In the genomic region with DNA sequence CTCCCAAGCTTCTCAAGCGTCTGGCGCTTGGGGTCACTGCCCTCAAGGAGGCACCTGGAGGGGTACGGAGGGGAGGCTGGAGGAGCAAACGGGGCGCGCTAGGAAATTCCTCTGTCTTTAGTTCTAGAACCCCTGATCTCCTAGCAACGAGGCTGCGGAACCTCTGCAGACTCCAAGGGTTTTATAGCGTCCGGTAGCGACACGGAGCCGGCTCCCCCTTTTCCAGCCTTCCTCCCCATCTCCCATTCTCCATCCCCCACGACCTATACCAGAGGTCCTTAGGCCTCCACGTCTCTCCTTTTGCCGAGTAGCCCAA, we compare ENCODE assay signal across 8 cellular contexts. TPM values are rescaled to one million over a fixed set of nuclear protein-coding genes. Genes with fewer than 3 reads are reported as not detected.
DNase-seq lines count a peak whose midpoint lies in the region; ATAC-seq and TF ChIP-seq lines count a peak whose summit lies in the region.

No MANE protein-coding gene starts in this region.

- DNase-seq in DMS53 (lab: John Stamatoyannopoulos, UW) (peak; percentile 54), DMS53 treated with DMSO at 0.1 percent for 48 hours (lab: John Stamatoyannopoulos, UW; ENCODE audit: unreplicated experiment) (no peak), glutamatergic neuron (no peak), COLO829 (ENCODE audit: low spot score) (no peak), NCI-H187 (lab: John Stamatoyannopoulos, UW) (no peak)
- no peak for DNase-seq in activated CD8-positive, alpha-beta T cell treated with anti-CD3 and anti-CD28 coated beads for 36 hours
- DNase-seq in stimulated activated naive B cell treated with anti-CD40 and anti-IgM and Interleukin-4, amounts not matched to agents 10 μg/mL and 1 μg/mL and 100 μg/mL, for 72 hours, result no peak

- CTCF ChIA-PET in activated CD8-positive, alpha-beta T cell treated with anti-CD3 and anti-CD28 coated beads for 36 hours (lab: Charles Lee), result interaction anchor here (0.7 to 2.4 kb wide), 8 partner anchors 15 to 168 kb away, joined by 3 to 13 read pairs (median 6); a partner anchor contains a TSS

- H3K9me3 Mint-ChIP-seq in activated CD8-positive, alpha-beta T cell treated with anti-CD3 and anti-CD28 coated beads for 36 hours, result no peaks in the 10 kb centered on the region
- peaks cover 8% of the 10 kb centered on the region for H3K9me3 Mint-ChIP-seq in glutamatergic neuron (ENCODE audit: unreplicated experiment)
- H3K9me3 Mint-ChIP-seq in stimulated activated naive B cell treated with anti-CD40 and anti-IgM and Interleukin-4, amounts not matched to agents 10 μg/mL and 1 μg/mL and 100 μg/mL, for 72 hours, result no peaks in the 10 kb centered on the region

- H3K27ac Mint-ChIP-seq in activated CD8-positive, alpha-beta T cell treated with anti-CD3 and anti-CD28 coated beads for 36 hours, result peak overlapping the region; percentile 97
- peak overlapping the region; percentile 99 for H3K27ac Mint-ChIP-seq in glutamatergic neuron (ENCODE audit: unreplicated experiment)
- peak overlapping the region; percentile 99 for H3K27ac Mint-ChIP-seq in stimulated activated naive B cell treated with anti-CD40 and anti-IgM and Interleukin-4, amounts not matched to agents 10 μg/mL and 1 μg/mL and 100 μg/mL, for 72 hours

- peak; percentile 20 for TF ChIP-seq CTCF in activated CD8-positive, alpha-beta T cell treated with anti-CD3 and anti-CD28 coated beads for 36 hours (IDR thresholded peaks at IDR 0.05)
- no peak for TF ChIP-seq CTCF in glutamatergic neuron (IDR thresholded peaks at IDR 0.05; ENCODE audit: partially characterized antibody, unreplicated experiment)

- peaks cover 15% of the 10 kb centered on the region for H3K4me1 Mint-ChIP-seq in activated CD8-positive, alpha-beta T cell treated with anti-CD3 and anti-CD28 coated beads for 36 hours (ENCODE audit: low read depth)
- H3K4me1 Mint-ChIP-seq in glutamatergic neuron (ENCODE audit: low read depth, unreplicated experiment), result peaks cover 1% of the 10 kb centered on the region
- H3K4me1 Mint-ChIP-seq in stimulated activated naive B cell treated with anti-CD40 and anti-IgM and Interleukin-4, amounts not matched to agents 10 μg/mL and 1 μg/mL and 100 μg/mL, for 72 hours, result peaks cover 14 to 33% of the 10 kb centered on the region in 2 donors

- intact Hi-C loops in activated CD8-positive, alpha-beta T cell treated with anti-CD3 and anti-CD28 coated beads for 36 hours (cut with micrococcal nuclease), result no loop called here

- peak overlapping the region; percentile 88 for H3K4me3 Mint-ChIP-seq in activated CD8-positive, alpha-beta T cell treated with anti-CD3 and anti-CD28 coated beads for 36 hours
- H3K4me3 Mint-ChIP-seq in glutamatergic neuron (ENCODE audit: unreplicated experiment), result peak overlapping the region; percentile 86
- H3K4me3 Mint-ChIP-seq in stimulated activated naive B cell treated with anti-CD40 and anti-IgM and Interleukin-4, amounts not matched to agents 10 μg/mL and 1 μg/mL and 100 μg/mL, for 72 hours, result peak overlapping the region; percentile 96 to 97

- ATAC-seq in activated CD8-positive, alpha-beta T cell treated with anti-CD3 and anti-CD28 coated beads for 36 hours, result no peak
- ATAC-seq in stimulated activated naive B cell treated with anti-CD40 and anti-IgM and Interleukin-4, amounts not matched to agents 10 μg/mL and 1 μg/mL and 100 μg/mL, for 72 hours (replicated peaks), result no peak
- ATAC-seq in HG02623 (IDR thresholded peaks at IDR 0.05; ENCODE audit: unreplicated experiment), result no peak

- H3K36me3 Mint-ChIP-seq in activated CD8-positive, alpha-beta T cell treated with anti-CD3 and anti-CD28 coated beads for 36 hours (ENCODE audit: low read depth), result peaks cover 20% of the 10 kb centered on the region
- no peaks in the 10 kb centered on the region for H3K36me3 Mint-ChIP-seq in glutamatergic neuron (ENCODE audit: unreplicated experiment)
- peaks cover 18 to 21% of the 10 kb centered on the region in 2 donors for H3K36me3 Mint-ChIP-seq in stimulated activated naive B cell treated with anti-CD40 and anti-IgM and Interleukin-4, amounts not matched to agents 10 μg/mL and 1 μg/mL and 100 μg/mL, for 72 hours

- H3K27me3 Mint-ChIP-seq in activated CD8-positive, alpha-beta T cell treated with anti-CD3 and anti-CD28 coated beads for 36 hours, result no peaks in the 10 kb centered on the region
- peaks cover 9% of the 10 kb centered on the region for H3K27me3 Mint-ChIP-seq in glutamatergic neuron (ENCODE audit: unreplicated experiment)
- H3K27me3 Mint-ChIP-seq in stimulated activated naive B cell treated with anti-CD40 and anti-IgM and Interleukin-4, amounts not matched to agents 10 μg/mL and 1 μg/mL and 100 μg/mL, for 72 hours, result peaks cover 0 to 5% of the 10 kb centered on the region in 2 donors

- POLR2A ChIA-PET in activated CD8-positive, alpha-beta T cell treated with anti-CD3 and anti-CD28 coated beads for 36 hours (lab: Charles Lee), result interaction anchor here (0.6 to 1.7 kb wide), 4 partner anchors 16 to 472 kb away, joined by 3 to 8 read pairs (median 3); a partner anchor contains a TSS

RNA-seq across cellular contexts. Expression of a gene that starts 0.6 kb away (rescaled TPM):
- 10 to 100 TPM; 30.2 to 35.4 TPM for total RNA-seq in activated CD8-positive, alpha-beta T cell treated with anti-CD3 and anti-CD28 coated beads for 36 hours
- 71.0 TPM for total RNA-seq in glutamatergic neuron (ENCODE audit: unreplicated experiment)

RNA-seq across cellular contexts. Expression of a gene that starts 35.7 kb away (rescaled TPM):
- total RNA-seq in activated CD8-positive, alpha-beta T cell treated with anti-CD3 and anti-CD28 coated beads for 36 hours, result under 1 TPM; 0.11 to 0.13 TPM
- 176 TPM for total RNA-seq in glutamatergic neuron (ENCODE audit: unreplicated experiment)

RNA-seq across cellular contexts. Expression of a gene that starts 36.7 kb away (rescaled TPM):
- total RNA-seq in activated CD8-positive, alpha-beta T cell treated with anti-CD3 and anti-CD28 coated beads for 36 hours, result 1 to 10 TPM; 2.0 to 2.1 TPM
- 56.4 TPM for total RNA-seq in glutamatergic neuron (ENCODE audit: unreplicated experiment)

RNA-seq across cellular contexts. Expression of a gene that starts 43.4 kb away (rescaled TPM):
- 10 to 100 TPM; 32.5 to 33.2 TPM for total RNA-seq in activated CD8-positive, alpha-beta T cell treated with anti-CD3 and anti-CD28 coated beads for 36 hours
- 82.7 TPM for total RNA-seq in glutamatergic neuron (ENCODE audit: unreplicated experiment)

RNA-seq across cellular contexts. Expression of a gene that starts 47.7 kb away (rescaled TPM):
- total RNA-seq in activated CD8-positive, alpha-beta T cell treated with anti-CD3 and anti-CD28 coated beads for 36 hours, result 10 to 100 TPM; 26.8 to 29.0 TPM
- 110 TPM for total RNA-seq in glutamatergic neuron (ENCODE audit: unreplicated experiment)

Comparison
In these comparisons a context has a peak if more than half of its experiments do, and no peak if none do; other contexts are left out.
1. RNA of a gene that starts 35.7 kb away (total RNA-seq): 176 TPM in glutamatergic neuron (single experiment); 0.11 to 0.13 TPM in activated CD8-positive, alpha-beta T cell treated with anti-CD3 and anti-CD28 coated beads for 36 hours; every median in the first group is over 100 times any median in the second.
2. RNA of a gene that starts 36.7 kb away (total RNA-seq): 56.4 TPM in glutamatergic neuron (single experiment); 2.0 to 2.1 TPM in activated CD8-positive, alpha-beta T cell treated with anti-CD3 and anti-CD28 coated beads for 36 hours; every median in the first group is over 10 times any median in the second.
3. Peak in every context shown above with its lines, with median percentiles within 50 percentile points of each other: H3K27ac Mint-ChIP-seq and H3K4me3 Mint-ChIP-seq.